ENCODE assay signal across 27 cellular contexts in genomic region chr6:165950316-165950715, GRCh38.
"Had no signal": no experiment of that assay in that cellular context is flagged by ENCODE, and none has a peak within 500 bp of the region (broad histone marks: within the 10 kb centered on the region; RNA-seq: fewer than 3 reads in every experiment).

No MANE protein-coding gene starts in this region.

- H3K4me3 ChIP-seq: hepatocyte, left lung, lower lobe of right lung, neural progenitor cell, ovary, prostate gland, skin epidermis, stomach, suprapubic skin, tibial nerve, uterus had no signal

- H3K27ac ChIP-seq: hepatocyte, left lung, lower lobe of right lung, neural progenitor cell, neutrophil, ovary, prostate gland, skin epidermis, stomach, suprapubic skin, tibial nerve, uterus had no signal

- DNase-seq: kidney; left colon; left lung; lower lobe of right lung; mammary epithelial cell; mesenchymal stem cell; naive B cell; natural killer cell; nephron progenitor cell; ovary; retina; right cardiac atrium; stimulated activated CD4-positive, alpha-beta T cell treated with anti-CD3 and anti-CD28 coated beads, Interleukin-12 subunit alpha, Interleukin-12 subunit beta, amount 100 ng/mL, for 4 hours; stimulated activated CD4-positive, alpha-beta T cell treated with anti-CD3 and anti-CD28 coated beads, Interleukin-15, amount 100 ng/mL, for 24 hours; stimulated activated CD4-positive, alpha-beta T cell treated with anti-CD3 and anti-CD28 coated beads, Interleukin-2, amount 100 ng/mL, for 24 hours; stimulated activated CD4-positive, alpha-beta T cell treated with anti-CD3 and anti-CD28 coated beads, Interleukin-4, amount 100 ng/mL, for 1 hour; stimulated activated naive B cell treated with anti-CD40 and anti-IgM and Interleukin-4, amounts not matched to agents 10 μg/mL and 1 μg/mL and 100 μg/mL, for 72 hours; stimulated activated naive CD8-positive, alpha-beta T cell treated with anti-CD3 and anti-CD28 coated beads, Interleukin-15, Interleukin-2, amounts not matched to agents 100 U/mL and 50 U/mL, for 24 hours; stomach; uterus had no signal
